ENCODE assay signal across 1 cellular context in the genomic region with DNA sequence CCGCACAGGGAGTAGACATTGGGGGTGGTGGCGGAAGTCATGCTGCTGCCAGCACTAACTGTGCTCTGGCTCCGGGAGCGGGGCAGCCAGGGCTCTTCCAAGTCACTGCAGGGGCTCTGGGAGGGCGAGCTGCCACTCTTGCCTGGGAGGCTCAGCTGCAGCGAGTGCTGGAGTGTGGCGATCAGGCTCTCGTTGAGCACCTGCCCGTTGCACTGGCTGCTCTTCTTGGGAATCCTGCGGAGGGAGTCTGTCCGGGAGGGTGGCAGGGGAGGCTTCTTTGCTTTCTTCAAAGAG.
TF ChIP-seq lines count a peak whose summit lies in the region.

No MANE protein-coding gene starts in this region.

TF ChIP-seq in HepG2, 621 proteins besides CTCF, POLR2A, EP300 and RAD21 (continued from another document):
- TF ChIP-seq, protein P1, sequence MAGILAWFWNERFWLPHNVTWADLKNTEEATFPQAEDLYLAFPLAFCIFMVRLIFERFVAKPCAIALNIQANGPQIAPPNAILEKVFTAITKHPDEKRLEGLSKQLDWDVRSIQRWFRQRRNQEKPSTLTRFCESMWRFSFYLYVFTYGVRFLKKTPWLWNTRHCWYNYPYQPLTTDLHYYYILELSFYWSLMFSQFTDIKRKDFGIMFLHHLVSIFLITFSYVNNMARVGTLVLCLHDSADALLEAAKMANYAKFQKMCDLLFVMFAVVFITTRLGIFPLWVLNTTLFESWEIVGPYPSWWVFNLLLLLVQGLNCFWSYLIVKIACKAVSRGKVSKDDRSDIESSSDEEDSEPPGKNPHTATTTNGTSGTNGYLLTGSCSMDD (CRISPR knock-in tag; IDR thresholded peaks at IDR 0.05) = no peak
- no peak for TF ChIP-seq ZSCAN9 (CRISPR knock-in tag; IDR thresholded peaks at IDR 0.05; ENCODE audit: borderline replicate concordance)
- TF ChIP-seq, protein P2, sequence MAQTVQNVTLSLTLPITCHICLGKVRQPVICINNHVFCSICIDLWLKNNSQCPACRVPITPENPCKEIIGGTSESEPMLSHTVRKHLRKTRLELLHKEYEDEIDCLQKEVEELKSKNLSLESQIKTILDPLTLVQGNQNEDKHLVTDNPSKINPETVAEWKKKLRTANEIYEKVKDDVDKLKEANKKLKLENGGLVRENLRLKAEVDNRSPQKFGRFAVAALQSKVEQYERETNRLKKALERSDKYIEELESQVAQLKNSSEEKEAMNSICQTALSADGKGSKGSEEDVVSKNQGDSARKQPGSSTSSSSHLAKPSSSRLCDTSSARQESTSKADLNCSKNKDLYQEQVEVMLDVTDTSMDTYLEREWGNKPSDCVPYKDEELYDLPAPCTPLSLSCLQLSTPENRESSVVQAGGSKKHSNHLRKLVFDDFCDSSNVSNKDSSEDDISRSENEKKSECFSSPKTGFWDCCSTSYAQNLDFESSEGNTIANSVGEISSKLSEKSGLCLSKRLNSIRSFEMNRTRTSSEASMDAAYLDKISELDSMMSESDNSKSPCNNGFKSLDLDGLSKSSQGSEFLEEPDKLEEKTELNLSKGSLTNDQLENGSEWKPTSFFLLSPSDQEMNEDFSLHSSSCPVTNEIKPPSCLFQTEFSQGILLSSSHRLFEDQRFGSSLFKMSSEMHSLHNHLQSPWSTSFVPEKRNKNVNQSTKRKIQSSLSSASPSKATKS (CRISPR knock-in tag; IDR thresholded peaks at IDR 0.05) = no peak
- no peak for TF ChIP-seq ZNF331 (CRISPR knock-in tag; IDR thresholded peaks at IDR 0.05)
- TF ChIP-seq, protein P3, sequence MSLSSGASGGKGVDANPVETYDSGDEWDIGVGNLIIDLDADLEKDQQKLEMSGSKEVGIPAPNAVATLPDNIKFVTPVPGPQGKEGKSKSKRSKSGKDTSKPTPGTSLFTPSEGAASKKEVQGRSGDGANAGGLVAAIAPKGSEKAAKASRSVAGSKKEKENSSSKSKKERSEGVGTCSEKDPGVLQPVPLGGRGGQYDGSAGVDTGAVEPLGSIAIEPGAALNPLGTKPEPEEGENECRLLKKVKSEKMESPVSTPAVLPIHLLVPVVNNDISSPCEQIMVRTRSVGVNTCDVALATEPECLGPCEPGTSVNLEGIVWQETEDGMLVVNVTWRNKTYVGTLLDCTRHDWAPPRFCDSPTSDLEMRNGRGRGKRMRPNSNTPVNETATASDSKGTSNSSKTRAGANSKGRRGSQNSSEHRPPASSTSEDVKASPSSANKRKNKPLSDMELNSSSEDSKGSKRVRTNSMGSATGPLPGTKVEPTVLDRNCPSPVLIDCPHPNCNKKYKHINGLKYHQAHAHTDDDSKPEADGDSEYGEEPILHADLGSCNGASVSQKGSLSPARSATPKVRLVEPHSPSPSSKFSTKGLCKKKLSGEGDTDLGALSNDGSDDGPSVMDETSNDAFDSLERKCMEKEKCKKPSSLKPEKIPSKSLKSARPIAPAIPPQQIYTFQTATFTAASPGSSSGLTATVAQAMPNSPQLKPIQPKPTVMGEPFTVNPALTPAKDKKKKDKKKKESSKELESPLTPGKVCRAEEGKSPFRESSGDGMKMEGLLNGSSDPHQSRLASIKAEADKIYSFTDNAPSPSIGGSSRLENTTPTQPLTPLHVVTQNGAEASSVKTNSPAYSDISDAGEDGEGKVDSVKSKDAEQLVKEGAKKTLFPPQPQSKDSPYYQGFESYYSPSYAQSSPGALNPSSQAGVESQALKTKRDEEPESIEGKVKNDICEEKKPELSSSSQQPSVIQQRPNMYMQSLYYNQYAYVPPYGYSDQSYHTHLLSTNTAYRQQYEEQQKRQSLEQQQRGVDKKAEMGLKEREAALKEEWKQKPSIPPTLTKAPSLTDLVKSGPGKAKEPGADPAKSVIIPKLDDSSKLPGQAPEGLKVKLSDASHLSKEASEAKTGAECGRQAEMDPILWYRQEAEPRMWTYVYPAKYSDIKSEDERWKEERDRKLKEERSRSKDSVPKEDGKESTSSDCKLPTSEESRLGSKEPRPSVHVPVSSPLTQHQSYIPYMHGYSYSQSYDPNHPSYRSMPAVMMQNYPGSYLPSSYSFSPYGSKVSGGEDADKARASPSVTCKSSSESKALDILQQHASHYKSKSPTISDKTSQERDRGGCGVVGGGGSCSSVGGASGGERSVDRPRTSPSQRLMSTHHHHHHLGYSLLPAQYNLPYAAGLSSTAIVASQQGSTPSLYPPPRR (CRISPR knock-in tag; IDR thresholded peaks at IDR 0.05; ENCODE audit: borderline replicate concordance) = no peak
- TF ChIP-seq, protein P4, sequence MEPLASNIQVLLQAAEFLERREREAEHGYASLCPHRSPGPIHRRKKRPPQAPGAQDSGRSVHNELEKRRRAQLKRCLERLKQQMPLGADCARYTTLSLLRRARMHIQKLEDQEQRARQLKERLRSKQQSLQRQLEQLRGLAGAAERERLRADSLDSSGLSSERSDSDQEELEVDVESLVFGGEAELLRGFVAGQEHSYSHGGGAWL (CRISPR knock-in tag; IDR thresholded peaks at IDR 0.05) = no peak
- no peak for TF ChIP-seq JDP2 (CRISPR knock-in tag; IDR thresholded peaks at IDR 0.05; ENCODE audit: borderline replicate concordance)
- TF ChIP-seq HDAC1 (CRISPR knock-in tag; IDR thresholded peaks at IDR 0.05) = no peak
- no peak for TF ChIP-seq ZNF570 (CRISPR knock-in tag; IDR thresholded peaks at IDR 0.05; ENCODE audit: borderline replicate concordance)
- no peak for TF ChIP-seq ZBTB42 (CRISPR knock-in tag; IDR thresholded peaks at IDR 0.05)
- TF ChIP-seq ZNF615 (CRISPR knock-in tag; IDR thresholded peaks at IDR 0.05; ENCODE audit: borderline replicate concordance) = no peak
- TF ChIP-seq, protein P5, sequence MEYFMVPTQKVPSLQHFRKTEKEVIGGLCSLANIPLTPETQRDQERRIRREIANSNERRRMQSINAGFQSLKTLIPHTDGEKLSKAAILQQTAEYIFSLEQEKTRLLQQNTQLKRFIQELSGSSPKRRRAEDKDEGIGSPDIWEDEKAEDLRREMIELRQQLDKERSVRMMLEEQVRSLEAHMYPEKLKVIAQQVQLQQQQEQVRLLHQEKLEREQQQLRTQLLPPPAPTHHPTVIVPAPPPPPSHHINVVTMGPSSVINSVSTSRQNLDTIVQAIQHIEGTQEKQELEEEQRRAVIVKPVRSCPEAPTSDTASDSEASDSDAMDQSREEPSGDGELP (IDR thresholded peaks at IDR 0.05; ENCODE audit: borderline replicate concordance, low read depth) = no peak
- TF ChIP-seq MAF1 (CRISPR knock-in tag; IDR thresholded peaks at IDR 0.05; ENCODE audit: borderline replicate concordance) = no peak
- no peak for TF ChIP-seq ZKSCAN5 (CRISPR knock-in tag; IDR thresholded peaks at IDR 0.05)
- no peak for TF ChIP-seq REPIN1 (CRISPR knock-in tag; IDR thresholded peaks at IDR 0.05; ENCODE audit: borderline replicate concordance, low read depth)
- peak; percentile 91 for TF ChIP-seq AGO2 (optimal IDR thresholded peaks at IDR 0.05; ENCODE audit: low read depth, low read length)
- TF ChIP-seq, protein P6, sequence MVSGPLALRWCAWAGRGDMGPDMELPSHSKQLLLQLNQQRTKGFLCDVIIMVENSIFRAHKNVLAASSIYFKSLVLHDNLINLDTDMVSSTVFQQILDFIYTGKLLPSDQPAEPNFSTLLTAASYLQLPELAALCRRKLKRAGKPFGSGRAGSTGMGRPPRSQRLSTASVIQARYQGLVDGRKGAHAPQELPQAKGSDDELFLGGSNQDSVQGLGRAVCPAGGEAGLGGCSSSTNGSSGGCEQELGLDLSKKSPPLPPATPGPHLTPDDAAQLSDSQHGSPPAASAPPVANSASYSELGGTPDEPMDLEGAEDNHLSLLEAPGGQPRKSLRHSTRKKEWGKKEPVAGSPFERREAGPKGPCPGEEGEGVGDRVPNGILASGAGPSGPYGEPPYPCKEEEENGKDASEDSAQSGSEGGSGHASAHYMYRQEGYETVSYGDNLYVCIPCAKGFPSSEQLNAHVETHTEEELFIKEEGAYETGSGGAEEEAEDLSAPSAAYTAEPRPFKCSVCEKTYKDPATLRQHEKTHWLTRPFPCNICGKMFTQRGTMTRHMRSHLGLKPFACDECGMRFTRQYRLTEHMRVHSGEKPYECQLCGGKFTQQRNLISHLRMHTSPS (CRISPR knock-in tag; IDR thresholded peaks at IDR 0.05; ENCODE audit: low read depth) = no peak
- TF ChIP-seq, protein P7, sequence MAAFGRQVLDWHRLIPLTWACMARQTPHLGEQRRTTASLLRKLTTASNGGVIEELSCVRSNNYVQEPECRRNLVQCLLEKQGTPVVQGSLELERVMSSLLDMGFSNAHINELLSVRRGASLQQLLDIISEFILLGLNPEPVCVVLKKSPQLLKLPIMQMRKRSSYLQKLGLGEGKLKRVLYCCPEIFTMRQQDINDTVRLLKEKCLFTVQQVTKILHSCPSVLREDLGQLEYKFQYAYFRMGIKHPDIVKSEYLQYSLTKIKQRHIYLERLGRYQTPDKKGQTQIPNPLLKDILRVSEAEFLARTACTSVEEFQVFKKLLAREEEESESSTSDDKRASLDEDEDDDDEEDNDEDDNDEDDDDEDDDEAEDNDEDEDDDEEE (CRISPR knock-in tag; IDR thresholded peaks at IDR 0.05) = no peak
- TF ChIP-seq, protein P8, sequence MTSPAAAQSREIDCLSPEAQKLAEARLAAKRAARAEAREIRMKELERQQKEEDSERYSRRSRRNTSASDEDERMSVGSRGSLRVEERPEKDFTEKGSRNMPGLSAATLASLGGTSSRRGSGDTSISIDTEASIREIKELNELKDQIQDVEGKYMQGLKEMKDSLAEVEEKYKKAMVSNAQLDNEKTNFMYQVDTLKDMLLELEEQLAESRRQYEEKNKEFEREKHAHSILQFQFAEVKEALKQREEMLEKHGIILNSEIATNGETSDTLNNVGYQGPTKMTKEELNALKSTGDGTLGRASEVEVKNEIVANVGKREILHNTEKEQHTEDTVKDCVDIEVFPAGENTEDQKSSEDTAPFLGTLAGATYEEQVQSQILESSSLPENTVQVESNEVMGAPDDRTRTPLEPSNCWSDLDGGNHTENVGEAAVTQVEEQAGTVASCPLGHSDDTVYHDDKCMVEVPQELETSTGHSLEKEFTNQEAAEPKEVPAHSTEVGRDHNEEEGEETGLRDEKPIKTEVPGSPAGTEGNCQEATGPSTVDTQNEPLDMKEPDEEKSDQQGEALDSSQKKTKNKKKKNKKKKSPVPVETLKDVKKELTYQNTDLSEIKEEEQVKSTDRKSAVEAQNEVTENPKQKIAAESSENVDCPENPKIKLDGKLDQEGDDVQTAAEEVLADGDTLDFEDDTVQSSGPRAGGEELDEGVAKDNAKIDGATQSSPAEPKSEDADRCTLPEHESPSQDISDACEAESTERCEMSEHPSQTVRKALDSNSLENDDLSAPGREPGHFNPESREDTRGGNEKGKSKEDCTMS (CRISPR knock-in tag; conservative IDR thresholded peaks at IDR 0.05) = no peak
- no peak for TF ChIP-seq ZNF430 (CRISPR knock-in tag; IDR thresholded peaks at IDR 0.05)
- no peak for TF ChIP-seq ZNF777 (CRISPR knock-in tag; IDR thresholded peaks at IDR 0.05)
- TF ChIP-seq, protein P9, sequence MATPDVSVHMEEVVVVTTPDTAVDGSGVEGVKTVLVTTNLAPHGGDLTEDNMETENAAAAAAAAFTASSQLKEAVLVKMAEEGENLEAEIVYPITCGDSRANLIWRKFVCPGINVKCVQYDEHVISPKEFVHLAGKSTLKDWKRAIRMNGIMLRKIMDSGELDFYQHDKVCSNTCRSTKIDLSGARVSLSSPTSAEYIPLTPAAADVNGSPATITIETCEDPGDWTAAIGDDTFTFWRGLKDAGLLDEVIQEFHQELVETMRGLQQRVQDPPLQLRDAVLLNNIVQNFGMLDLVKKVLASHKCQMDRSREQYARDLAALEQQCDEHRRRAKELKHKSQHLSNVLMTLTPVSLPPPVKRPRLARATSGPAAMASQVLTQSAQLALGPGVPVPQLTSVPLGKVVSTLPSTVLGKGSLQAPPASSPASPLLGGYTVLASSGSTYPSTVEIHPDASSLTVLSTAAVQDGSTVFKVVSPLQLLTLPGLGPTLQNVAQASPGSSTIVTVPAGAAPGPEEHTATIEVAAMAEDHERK (CRISPR knock-in tag; IDR thresholded peaks at IDR 0.05; ENCODE audit: low read depth) = no peak
- no peak for TF ChIP-seq ESRRA (CRISPR knock-in tag; IDR thresholded peaks at IDR 0.05; ENCODE audit: low read depth)
- TF ChIP-seq ZNF768 (CRISPR knock-in tag; IDR thresholded peaks at IDR 0.05) = peak; percentile 34; the same call in 1 of the 2 replicates
- TF ChIP-seq ZNF143 (CRISPR knock-in tag; IDR thresholded peaks at IDR 0.05) = no peak
- no peak for TF ChIP-seq ZNF629 (CRISPR knock-in tag; conservative IDR thresholded peaks at IDR 0.05)
- TF ChIP-seq ZBTB21 (CRISPR knock-in tag; IDR thresholded peaks at IDR 0.05) = no peak
- no peak for TF ChIP-seq NR1H2 (CRISPR knock-in tag; IDR thresholded peaks at IDR 0.05; ENCODE audit: borderline replicate concordance, low read depth)
- TF ChIP-seq ATF1 (CRISPR knock-in tag; IDR thresholded peaks at IDR 0.05) = no peak
- TF ChIP-seq RBM22 (optimal IDR thresholded peaks at IDR 0.05; ENCODE audit: low read length) = peak; percentile 9
- no peak for TF ChIP-seq KLF11 (CRISPR knock-in tag; IDR thresholded peaks at IDR 0.05)
